Comparison of ENCODE assay signal across 1 cellular context in genomic region chr14:101809671-101810514, GRCh38.
TF ChIP-seq lines count a peak whose summit lies in the region.

No MANE protein-coding gene starts in this region.

TF ChIP-seq in HEK293, 187 proteins besides CTCF, POLR2A, EP300 and RAD21 (continued from another document):
- no peak for TF ChIP-seq ZNF549 (tag by site-specific recombination; IDR thresholded peaks at IDR 0.05)
- TF ChIP-seq HOXC10 (CRISPR knock-in tag; IDR thresholded peaks at IDR 0.05): no peak
- TF ChIP-seq IKZF3 (tag by site-specific recombination; IDR thresholded peaks at IDR 0.05): no peak
- TF ChIP-seq ZNF169 (tag by site-specific recombination; IDR thresholded peaks at IDR 0.05): no peak
- no peak for TF ChIP-seq ZBTB26 (tag by site-specific recombination; optimal IDR thresholded peaks at IDR 0.05)
- no peak for TF ChIP-seq ZNF26 (tag by site-specific recombination; IDR thresholded peaks at IDR 0.05)
- TF ChIP-seq ZNF324 (tag by site-specific recombination; IDR thresholded peaks at IDR 0.05): peak; percentile 46; the same call in 1 of the 2 replicates
- TF ChIP-seq ZNF391 (tag by site-specific recombination; IDR thresholded peaks at IDR 0.05; ENCODE audit: borderline replicate concordance, low read depth): no peak
- TF ChIP-seq ZNF580 (tag by site-specific recombination; IDR thresholded peaks at IDR 0.05): peak; percentile 93
- no peak for TF ChIP-seq ZNF16 (tag by site-specific recombination; IDR thresholded peaks at IDR 0.05; ENCODE audit: low read depth)
- no peak for TF ChIP-seq ZIC2 (tag by site-specific recombination; IDR thresholded peaks at IDR 0.05)
- TF ChIP-seq ZBTB48 (tag by site-specific recombination; IDR thresholded peaks at IDR 0.05): no peak
- no peak for TF ChIP-seq ZNF521 (tag by site-specific recombination; IDR thresholded peaks at IDR 0.05)
- no peak for TF ChIP-seq ZNF404 (tag by site-specific recombination; IDR thresholded peaks at IDR 0.05)
- no peak for TF ChIP-seq OVOL3 (tag by site-specific recombination; IDR thresholded peaks at IDR 0.05)
- no peak for TF ChIP-seq ZNF560 (tag by site-specific recombination; IDR thresholded peaks at IDR 0.05; ENCODE audit: borderline replicate concordance)
- peak; percentile 40; the same call in 1 of the 2 replicates for TF ChIP-seq INSM2 (tag by site-specific recombination; IDR thresholded peaks at IDR 0.05)
- peak; percentile 28; the same call in 1 of the 2 replicates for TF ChIP-seq KLF17 (tag by site-specific recombination; IDR thresholded peaks at IDR 0.05)
- TF ChIP-seq SALL2 (tag by site-specific recombination; IDR thresholded peaks at IDR 0.05; ENCODE audit: borderline replicate concordance): no peak
- TF ChIP-seq ZNF654 (tag by site-specific recombination; IDR thresholded peaks at IDR 0.05; ENCODE audit: low read depth): no peak; the same call in 1 of the 2 replicates
- no peak for TF ChIP-seq AEBP2 (tag by site-specific recombination; IDR thresholded peaks at IDR 0.05; ENCODE audit: borderline replicate concordance)
- TF ChIP-seq HOXA7 (CRISPR knock-in tag; IDR thresholded peaks at IDR 0.05; ENCODE audit: borderline replicate concordance): no peak
- TF ChIP-seq ZBTB10 (tag by site-specific recombination; IDR thresholded peaks at IDR 0.05): no peak
- TF ChIP-seq ZNF274 (IDR thresholded peaks at IDR 0.05; ENCODE audit: low read length): no peak
- TF ChIP-seq ZNF274 (tag by site-specific recombination; IDR thresholded peaks at IDR 0.05; ENCODE audit: borderline replicate concordance): no peak
- TF ChIP-seq ZBTB44 (tag by site-specific recombination; IDR thresholded peaks at IDR 0.05): peak; percentile 60
- TF ChIP-seq ZNF629 (tag by site-specific recombination; IDR thresholded peaks at IDR 0.05): peak; percentile 98
- TF ChIP-seq ZXDB (tag by site-specific recombination; IDR thresholded peaks at IDR 0.05): peak; percentile 69
- TF ChIP-seq WT1 (tag by site-specific recombination; IDR thresholded peaks at IDR 0.05): peak; percentile 28
- no peak for TF ChIP-seq ZNF548 (tag by site-specific recombination; IDR thresholded peaks at IDR 0.05)
- no peak for TF ChIP-seq SCRT1 (tag by site-specific recombination; IDR thresholded peaks at IDR 0.05; ENCODE audit: borderline replicate concordance)
- no peak for TF ChIP-seq ZNF292 (tag by site-specific recombination; IDR thresholded peaks at IDR 0.05; ENCODE audit: borderline replicate concordance, low read depth)
- no peak for TF ChIP-seq ZNF488 (tag by site-specific recombination; IDR thresholded peaks at IDR 0.05)
